Comparison of ENCODE assay signal across 7 cellular contexts in the genomic region with DNA sequence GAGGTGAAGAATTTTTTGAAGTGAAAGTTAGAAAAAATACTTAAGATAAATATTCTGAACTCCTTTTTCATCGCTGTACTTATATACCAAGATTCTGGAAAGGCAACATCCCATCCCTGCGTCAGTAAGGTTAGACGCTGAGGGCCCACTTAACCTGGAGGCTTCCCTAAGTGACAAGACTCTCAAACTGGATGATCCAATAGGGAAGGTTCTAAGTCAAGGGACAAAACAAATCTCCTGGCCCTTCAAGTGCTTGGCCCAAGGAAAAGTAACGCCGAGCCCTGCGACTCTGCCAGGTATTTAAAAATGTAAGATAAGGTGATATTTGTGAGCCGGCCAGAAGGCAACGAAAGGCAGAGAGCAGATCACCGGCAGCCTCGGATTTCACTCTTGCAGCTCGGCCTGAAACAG. TPM values are rescaled to one million over a fixed set of nuclear protein-coding genes. Genes with fewer than 3 reads are reported as not detected.
DNase-seq lines count a peak whose midpoint lies in the region; ATAC-seq and TF ChIP-seq lines count a peak whose summit lies in the region.

No MANE protein-coding gene starts in this region.

- peak overlapping the region; percentile 66 for H3K9ac ChIP-seq in HUES6 (ENCODE audit: low read length)
- peak overlapping the region; percentile 63 for H3K9ac ChIP-seq in smooth muscle cell (ENCODE audit: low read depth)

- H3K27ac ChIP-seq in HUES6 (ENCODE audit: low read depth, low read length): no peak overlapping the region
- H3K27ac ChIP-seq in WERI-Rb-1: peak overlapping the region; percentile 87
- peak overlapping the region; percentile 59 for H3K27ac ChIP-seq in smooth muscle cell (ENCODE audit: low read depth)

- 20% methylated on average over 11 of the region's 11 CpGs for WGBS in smooth muscle cell (ENCODE audit: low lambda C conversion rate)

- TF ChIP-seq CTCF in WERI-Rb-1 (IDR thresholded peaks at IDR 0.05; ENCODE audit: low read depth, low read length) (no peak), smooth muscle cell (IDR thresholded peaks at IDR 0.05; ENCODE audit: borderline replicate concordance, insufficient read depth, poor library complexity, severe bottlenecking) (no peak)

- H3K27me3 ChIP-seq in HUES6 (ENCODE audit: control insufficient read depth, insufficient read depth, low read length) (no peaks in the 10 kb centered on the region), WERI-Rb-1 (ENCODE audit: insufficient read depth, low read depth, severe bottlenecking) (no peaks in the 10 kb centered on the region), smooth muscle cell (ENCODE audit: low read depth) (no peaks in the 10 kb centered on the region)

- H3K4me3 ChIP-seq in HUES6 (ENCODE audit: low read depth, low read length) (peak overlapping the region; percentile 75), WERI-Rb-1 (ENCODE audit: low read depth, low read length) (peak overlapping the region; percentile 74), smooth muscle cell (peak overlapping the region; percentile 70)

- ATAC-seq in left ventricle myocardium superior (peak; percentile 1), HG02610 (IDR thresholded peaks at IDR 0.05; ENCODE audit: unreplicated experiment) (no peak), GM19023 (IDR thresholded peaks at IDR 0.05; ENCODE audit: unreplicated experiment) (no peak)

- no peak for DNase-seq in WERI-Rb-1
- DNase-seq in left ventricle myocardium superior: no peak
- DNase-seq in smooth muscle cell (lab: John Stamatoyannopoulos, UW; ENCODE audit: unreplicated experiment): no peak
- DNase-seq in hippocampal formation (lab: John Stamatoyannopoulos, UW): no peak

- no peaks in the 10 kb centered on the region for H3K36me3 ChIP-seq in HUES6 (ENCODE audit: control insufficient read depth, insufficient read depth, low read length)
- no peaks in the 10 kb centered on the region for H3K36me3 ChIP-seq in WERI-Rb-1
- H3K36me3 ChIP-seq in smooth muscle cell (ENCODE audit: low read depth): no peaks in the 10 kb centered on the region

- H4K20me1 ChIP-seq in smooth muscle cell (ENCODE audit: low read depth): peaks cover 15% of the 10 kb centered on the region

- H2AFZ ChIP-seq in smooth muscle cell (ENCODE audit: low read depth): peak overlapping the region; percentile 75

- peaks cover 54% of the 10 kb centered on the region for H3K79me2 ChIP-seq in smooth muscle cell (ENCODE audit: low read depth)

- H3K4me2 ChIP-seq in smooth muscle cell: peak overlapping the region; percentile 98

- H3K4me1 ChIP-seq in HUES6 (ENCODE audit: control insufficient read depth, insufficient read depth, low read length) (peaks cover 27% of the 10 kb centered on the region), smooth muscle cell (ENCODE audit: low read depth) (peaks cover 31% of the 10 kb centered on the region)

- H3K9me3 ChIP-seq in HUES6 (ENCODE audit: control insufficient read depth, insufficient read depth, low read depth, low read length) (no peaks in the 10 kb centered on the region), WERI-Rb-1 (ENCODE audit: severe bottlenecking) (no peaks in the 10 kb centered on the region), smooth muscle cell (replicated peaks; ENCODE audit: low read depth) (no peaks in the 10 kb centered on the region)

- intact Hi-C loops in left ventricle myocardium superior (cut with micrococcal nuclease): loop anchor here (10.0 kb wide), 1 partner anchor 111 kb away; no protein-coding TSS in a partner anchor

- peaks cover 6% of the 10 kb centered on the region for H3F3A ChIP-seq in smooth muscle cell (ENCODE audit: low read depth)

RNA-seq across cellular contexts. Expression of a gene that starts 1.3 kb away (rescaled TPM):
- total RNA-seq in left ventricle myocardium superior: 20.9 TPM
- total RNA-seq in smooth muscle cell: 32.1 and 37.8 TPM in 2 replicates
- 18.8 and 21.1 TPM in 2 replicates for polyA plus RNA-seq in smooth muscle cell
